ENCODE assay signal across 30 cellular contexts in genomic region chr15:34374816-34375215, GRCh38. TPM values are rescaled to one million over a fixed set of nuclear protein-coding genes. Genes with fewer than 3 reads are reported as not detected.
"Had no signal": no experiment of that assay in that cellular context is flagged by ENCODE, and none has a peak within 500 bp of the region (broad histone marks: within the 10 kb centered on the region; RNA-seq: fewer than 3 reads in every experiment).

No MANE protein-coding gene starts in this region.

- H3K4me3 Mint-ChIP-seq: dendritic cell treated with granulocyte-macrophage colony-stimulating factor and Interleukin-4, amounts not matched to agents 40 ng/mL and 50 ng/mL, for 4 days; effector memory CD8-positive, alpha-beta T cell; endodermal cell; mesothelial cell of epicardium; naive B cell had no signal

- H3K27ac Mint-ChIP-seq: dendritic cell treated with granulocyte-macrophage colony-stimulating factor and Interleukin-4, amounts not matched to agents 40 ng/mL and 50 ng/mL, for 4 days; effector memory CD8-positive, alpha-beta T cell; endodermal cell; mesothelial cell of epicardium had no signal

- H3K9me3 ChIP-seq: colonic mucosa, esophagus squamous epithelium, gastrocnemius medialis, heart right ventricle, left lung, lower lobe of right lung, mucosa of descending colon had no signal

- ATAC-seq: effector memory CD8-positive, alpha-beta T cell; gastrocnemius medialis; left cardiac atrium; left lung; left ventricle myocardium superior; lower lobe of right lung; mucosa of descending colon had no signal

- H3K36me3 Mint-ChIP-seq: naive B cell had no signal

- DNase-seq: colonic mucosa; cortex of kidney; effector CD8-positive, alpha-beta T cell; effector memory CD8-positive, alpha-beta T cell; endodermal cell; esophagus squamous epithelium; foreskin fibroblast; foreskin melanocyte; gastrocnemius medialis; glutamatergic neuron; head of caudate nucleus; heart right ventricle; hippocampal formation; left cardiac atrium; left lung; left ventricle myocardium superior; lower lobe of right lung; mesenchymal stem cell; mucosa of descending colon; naive B cell had no signal

- H3K27me3 Mint-ChIP-seq: effector memory CD8-positive, alpha-beta T cell; naive B cell had no signal

- H3K9me3 Mint-ChIP-seq: dendritic cell treated with granulocyte-macrophage colony-stimulating factor and Interleukin-4, amounts not matched to agents 40 ng/mL and 50 ng/mL, for 4 days; effector memory CD8-positive, alpha-beta T cell; naive B cell had no signal

RNA-seq across cellular contexts. Expression of gene NUTM1, which starts 31.7 kb away (rescaled TPM):
- total RNA-seq: colonic mucosa, dermis microvascular lymphatic vessel endothelial cell, epithelial cell of proximal tubule, esophagus squamous epithelium, gastrocnemius medialis, glomerular endothelial cell, heart right ventricle, kidney epithelial cell, left cardiac atrium, left lung, left ventricle myocardium superior, lower leg skin, lower lobe of right lung, lung microvascular endothelial cell, mesenteric fat pad, mesothelial cell of epicardium, mucosa of descending colon, myocyte had no signal
